Comparison of ENCODE assay signal across 21 cellular contexts in genomic region chr22:30855266-30855665, GRCh38.
"Had no signal": no experiment of that assay in that cellular context is flagged by ENCODE, and none has a peak within 500 bp of the region (broad histone marks: within the 10 kb centered on the region; RNA-seq: fewer than 3 reads in every experiment).

No MANE protein-coding gene starts in this region.

- FAIRE-seq: kidney had no signal

- ATAC-seq: gastroesophageal sphincter; left cardiac atrium; left ventricle myocardium superior; right lobe of liver; stimulated activated memory B cell treated with anti-CD40 and anti-IgM and Interleukin-4, amounts not matched to agents 10 μg/mL and 1 μg/mL and 100 μg/mL, for 72 hours had no signal

- DNase-seq: dermis blood vessel endothelial cell; esophagus squamous epithelium; foreskin fibroblast; glutamatergic neuron; kidney; left cardiac atrium; left ventricle myocardium superior; mesenchymal stem cell; naive B cell; occipital lobe; psoas muscle; retina; spleen; stimulated activated CD4-positive, alpha-beta T cell treated with anti-CD3 and anti-CD28 coated beads, Interleukin-15, amount 100 ng/mL, for 24 hours; stimulated activated CD4-positive, alpha-beta T cell treated with anti-CD3 and anti-CD28 coated beads, Interleukin-1b, Interleukin-23, amount 100 ng/mL, for 48 hours; stimulated activated CD4-positive, alpha-beta T cell treated with anti-CD3 and anti-CD28 coated beads, Interleukin-4, amount 100 ng/mL, for 24 hours; transverse colon; uterus had no signal
